ENCODE assay signal across 1 cellular context in the genomic region with DNA sequence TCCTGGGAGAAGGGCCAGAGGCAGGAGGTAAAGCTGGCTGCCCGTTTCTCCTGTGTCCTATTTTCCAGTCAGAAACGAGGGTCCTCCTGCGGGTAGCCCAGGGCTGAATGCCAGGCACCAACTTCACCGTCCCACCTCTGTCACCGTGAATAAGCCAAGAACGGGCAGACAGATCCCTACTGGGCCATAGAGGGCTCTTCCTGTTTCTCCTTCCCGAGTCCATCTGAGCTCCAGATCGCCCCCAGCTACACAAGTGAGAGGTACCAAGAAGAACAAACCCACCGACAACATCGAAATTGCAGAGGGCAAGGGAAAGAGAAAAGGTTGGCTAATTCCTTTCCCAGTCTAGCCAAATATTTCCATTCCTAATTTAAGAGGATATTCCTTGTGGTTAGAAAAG.
TF ChIP-seq lines count a peak whose summit lies in the region.

No MANE protein-coding gene starts in this region.

TF ChIP-seq in WTC11, 78 proteins besides CTCF, POLR2A, EP300 and RAD21 (continued from another document):
- TF ChIP-seq, protein P1, sequence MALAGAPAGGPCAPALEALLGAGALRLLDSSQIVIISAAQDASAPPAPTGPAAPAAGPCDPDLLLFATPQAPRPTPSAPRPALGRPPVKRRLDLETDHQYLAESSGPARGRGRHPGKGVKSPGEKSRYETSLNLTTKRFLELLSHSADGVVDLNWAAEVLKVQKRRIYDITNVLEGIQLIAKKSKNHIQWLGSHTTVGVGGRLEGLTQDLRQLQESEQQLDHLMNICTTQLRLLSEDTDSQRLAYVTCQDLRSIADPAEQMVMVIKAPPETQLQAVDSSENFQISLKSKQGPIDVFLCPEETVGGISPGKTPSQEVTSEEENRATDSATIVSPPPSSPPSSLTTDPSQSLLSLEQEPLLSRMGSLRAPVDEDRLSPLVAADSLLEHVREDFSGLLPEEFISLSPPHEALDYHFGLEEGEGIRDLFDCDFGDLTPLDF (CRISPR knock-in tag; IDR thresholded peaks at IDR 0.05): no peak
- TF ChIP-seq ESRRA (CRISPR knock-in tag; IDR thresholded peaks at IDR 0.05; ENCODE audit: borderline replicate concordance): no peak
- TF ChIP-seq IRF2 (CRISPR knock-in tag; IDR thresholded peaks at IDR 0.05; ENCODE audit: borderline replicate concordance, low read depth): no peak
- TF ChIP-seq E2F5 (CRISPR knock-in tag; IDR thresholded peaks at IDR 0.05): no peak
- no peak for TF ChIP-seq ZNF232 (CRISPR knock-in tag; IDR thresholded peaks at IDR 0.05)
